9 cellular contexts compared by ENCODE assay signal in genomic region chr10:50326757-50327701, GRCh38.
DNase-seq lines count a peak whose midpoint lies in the region; ATAC-seq and TF ChIP-seq lines count a peak whose summit lies in the region.
"Had no signal": no experiment of that assay in that cellular context is flagged by ENCODE, and none has a peak within 500 bp of the region (broad histone marks: within the 10 kb centered on the region; RNA-seq: fewer than 3 reads in every experiment).

No MANE protein-coding gene starts in this region.

- peak overlapping the region; percentile 94 for H3K4me2 ChIP-seq in fibroblast of lung (ENCODE audit: extremely low read depth, insufficient read depth, low read length)

- H3K4me1 ChIP-seq in RWPE2 (ENCODE audit: insufficient read depth, poor library complexity, severe bottlenecking), result peaks cover 37% of the 10 kb centered on the region
- peaks cover 25% of the 10 kb centered on the region for H3K4me1 ChIP-seq in fibroblast of lung (ENCODE audit: control insufficient read depth, extremely low read depth, insufficient read depth, low read length)
- H3K4me1 ChIP-seq in tibial nerve, result peaks cover 0 to 61% (median 15%) of the 10 kb centered on the region in 4 donors

- H3K36me3 ChIP-seq in RWPE2 (ENCODE audit: low read depth), result no peaks in the 10 kb centered on the region
- H3K36me3 ChIP-seq in fibroblast of lung (ENCODE audit: control insufficient read depth, insufficient read depth, low read length), result no peaks in the 10 kb centered on the region
- H3K36me3 ChIP-seq in tibial nerve, result no peaks in the 10 kb centered on the region

- H3K9me3 ChIP-seq in RWPE2 (ENCODE audit: severe bottlenecking) (no peaks in the 10 kb centered on the region), fibroblast of lung (ENCODE audit: control insufficient read depth, insufficient read depth, low read depth, low read length) (no peaks in the 10 kb centered on the region), tibial nerve (no peaks in the 10 kb centered on the region)

- peak in 1 of 2 donors; percentile 59 for TF ChIP-seq EP300 in tibial nerve (IDR thresholded peaks at IDR 0.05)

- 35 to 39% methylated on average over 13 of the region's 13 CpGs for WGBS in tibial nerve, 2 donors

- H2AFZ ChIP-seq in fibroblast of lung (ENCODE audit: low read length), result no peak overlapping the region

- no peaks in the 10 kb centered on the region for H4K20me1 ChIP-seq in fibroblast of lung (ENCODE audit: control insufficient read depth, extremely low read depth, insufficient read depth, low read length)

- H3K27ac ChIP-seq in RWPE2 (ENCODE audit: poor library complexity, severe bottlenecking), result peak overlapping the region; percentile 86
- peak overlapping the region; percentile 89 for H3K27ac ChIP-seq in fibroblast of lung (ENCODE audit: insufficient read depth, low read length)
- peak overlapping the region in 2 of 4 donors; percentile 59 to 64 for H3K27ac ChIP-seq in tibial nerve

- H3K27me3 ChIP-seq in RWPE2 (ENCODE audit: insufficient read depth, poor library complexity, severe bottlenecking), result no peaks in the 10 kb centered on the region
- no peaks in the 10 kb centered on the region for H3K27me3 ChIP-seq in fibroblast of lung (ENCODE audit: control insufficient read depth, insufficient read depth, low read length)
- H3K27me3 ChIP-seq in tibial nerve, result no peaks in the 10 kb centered on the region

- no peaks in the 10 kb centered on the region for H3K79me2 ChIP-seq in fibroblast of lung (ENCODE audit: control insufficient read depth, insufficient read depth, low read length)

- peak overlapping the region; percentile 5 for H3K4me3 ChIP-seq in RWPE2 (ENCODE audit: severe bottlenecking)
- H3K4me3 ChIP-seq in fibroblast of lung (replicated peaks in 1 of 4; ENCODE audit: control extremely low read depth in 1 of 4, insufficient read depth in 1 of 4, low read depth in 3 of 4, low read length in 4 of 4), result peak overlapping the region in 3 of 4 experiments; percentile 18 to 22 (median 21)
- H3K4me3 ChIP-seq in tibial nerve, result peak overlapping the region in 1 of 4 donors; percentile 15

- ATAC-seq in RWPE2 (ENCODE audit: low read depth), result peak; percentile 75

- H3K9ac ChIP-seq in fibroblast of lung (ENCODE audit: insufficient read depth, low read length), result no peak overlapping the region

- TF ChIP-seq POLR2A in tibial nerve (IDR thresholded peaks at IDR 0.05), result no peak

- TF ChIP-seq CTCF in RWPE2 (IDR thresholded peaks at IDR 0.05; ENCODE audit: poor library complexity, severe bottlenecking) (no peak), fibroblast of lung (conservative IDR thresholded peaks at IDR 0.05 in 1 of 2, IDR thresholded peaks at IDR 0.05 in 1 of 2; ENCODE audit: low read depth in 1 of 2, low read length in 2 of 2) (no peak), tibial nerve (IDR thresholded peaks at IDR 0.05) (no peak)

- peak; percentile 81 for DNase-seq in EL
- DNase-seq in RWPE2 (ENCODE audit: low spot score), result no peak
- peak; percentile 82 to 94 for DNase-seq in fibroblast of lung (ENCODE audit: low read depth in 2 of 2)
- peak; percentile 29 for DNase-seq in pulmonary artery endothelial cell (ENCODE audit: low read depth, low spot score)
- DNase-seq in SW480 (ENCODE audit: low spot score), result no peak
- DNase-seq in NCI-H1048 (lab: John Stamatoyannopoulos, UW), result no peak
- no peak for DNase-seq in activated CD4-positive, alpha-beta T cell treated with anti-CD3 and anti-CD28 coated beads for 48 hours
- DNase-seq in tibial nerve (ENCODE audit: low spot score in 2 of 2), result no peak
- DNase-seq: NCI-H1436 treated with DMSO at 0.1 percent for 48 hours had no signal

Comparison
In these comparisons a context has a peak if more than half of its experiments do, and no peak if none do; other contexts are left out.
1. DNase-seq: peak in EL (single experiment), fibroblast of lung (2 of 2) and pulmonary artery endothelial cell (single experiment); none in RWPE2 (single experiment), SW480 (single experiment), NCI-H1048 (single experiment), activated CD4-positive, alpha-beta T cell treated with anti-CD3 and anti-CD28 coated beads for 48 hours (single experiment) and tibial nerve (0 of 2).